36 cellular contexts compared by ENCODE assay signal in genomic region chr10:25506821-25507335, GRCh38.
"Had no signal": no experiment of that assay in that cellular context is flagged by ENCODE, and none has a peak within 500 bp of the region (broad histone marks: within the 10 kb centered on the region; RNA-seq: fewer than 3 reads in every experiment).

No MANE protein-coding gene starts in this region.

- H3K4me1 Mint-ChIP-seq: activated B cell treated with CpG ODN at 0.5 μM for 24 hours; activated CD4-positive, alpha-beta T cell treated with anti-CD3 and anti-CD28 coated beads, Interleukin-2, amount 10 ng/mL, durations not matched to agents 24 days and 14 days; activated CD8-positive, alpha-beta memory T cell treated with anti-CD3 and anti-CD28 coated beads, Interleukin-2, amount 10 ng/mL, durations not matched to agents 7 days and 5 days; activated naive CD4-positive, alpha-beta T cell treated with anti-CD3 and anti-CD28 coated beads, Interleukin-2, amount 50 U/mL, for 24 hours; activated naive CD8-positive, alpha-beta T cell treated with anti-CD3 and anti-CD28 coated beads for 36 hours; activated naive CD8-positive, alpha-beta T cell treated with anti-CD3 and anti-CD28 coated beads, Interleukin-2, amount 50 U/mL, for 24 hours; T-helper 17 cell had no signal

- H3K4me1 ChIP-seq: adrenal gland, ascending aorta, breast epithelium, esophagus muscularis mucosa, foreskin keratinocyte had no signal

- H3K4me3 ChIP-seq: adrenal gland, ascending aorta, breast epithelium, cardiac muscle cell, esophagus muscularis mucosa, gastrocnemius medialis had no signal

- H3K9me3 ChIP-seq: adrenal gland, ascending aorta, breast epithelium, esophagus muscularis mucosa, gastrocnemius medialis had no signal

- H3K36me3 Mint-ChIP-seq: activated CD4-positive, alpha-beta memory T cell treated with anti-CD3 and anti-CD28 coated beads for 36 hours; activated CD8-positive, alpha-beta memory T cell treated with anti-CD3 and anti-CD28 coated beads, Interleukin-2, amount 10 ng/mL, durations not matched to agents 7 days and 5 days; activated naive CD4-positive, alpha-beta T cell treated with anti-CD3 and anti-CD28 coated beads, Interleukin-2, amount 50 U/mL, for 24 hours; activated naive CD8-positive, alpha-beta T cell treated with anti-CD3 and anti-CD28 coated beads for 36 hours; brain had no signal

- DNase-seq: activated B cell treated with CpG ODN at 0.5 μM for 24 hours; activated CD4-positive, alpha-beta memory T cell treated with anti-CD3 and anti-CD28 coated beads for 36 hours; activated CD4-positive, alpha-beta T cell treated with anti-CD3 and anti-CD28 coated beads, Interleukin-2, amount 10 ng/mL, durations not matched to agents 24 days and 14 days; activated CD8-positive, alpha-beta memory T cell treated with anti-CD3 and anti-CD28 coated beads, Interleukin-2, amount 10 ng/mL, durations not matched to agents 7 days and 5 days; activated CD8-positive, alpha-beta memory T cell treated with anti-CD3 and anti-CD28 coated beads, Interleukin-2, amount 50 U/mL, for 4 hours; activated CD8-positive, alpha-beta T cell treated with anti-CD3 and anti-CD28 coated beads, Interleukin-2, amount 10 ng/mL, durations not matched to agents 7 days and 5 days; activated effector memory CD4-positive, alpha-beta T cell treated with anti-CD3 and anti-CD28 coated beads, Interleukin-2, amount 50 U/mL, for 16 hours; activated naive CD4-positive, alpha-beta T cell treated with anti-CD3 and anti-CD28 coated beads for 36 hours; activated naive CD8-positive, alpha-beta T cell treated with anti-CD3 and anti-CD28 coated beads for 36 hours; activated naive CD8-positive, alpha-beta T cell treated with anti-CD3 and anti-CD28 coated beads, Interleukin-2, amount 50 U/mL, for 24 hours; activated T-cell treated with anti-CD3 and anti-CD28 coated beads, Interleukin-2, amount 50 U/mL, for 1 hour; activated T-cell treated with anti-CD3 and anti-CD28 coated beads, Interleukin-2, amount 50 U/mL, for 48 hours; adrenal gland; central memory CD4-positive, alpha-beta T cell; cortex of kidney; dermis blood vessel endothelial cell; effector CD4-positive, alpha-beta T cell; effector memory CD8-positive, alpha-beta T cell; erythroblast; foreskin keratinocyte; gastrocnemius medialis; glutamatergic neuron; T-helper 1 cell; T-helper 17 cell; T1000; WERI-Rb-1 had no signal

- H3K27me3 Mint-ChIP-seq: activated B cell treated with CpG ODN at 0.5 μM for 24 hours; activated CD4-positive, alpha-beta memory T cell treated with anti-CD3 and anti-CD28 coated beads for 36 hours; activated CD4-positive, alpha-beta T cell treated with anti-CD3 and anti-CD28 coated beads, Interleukin-2, amount 10 ng/mL, durations not matched to agents 24 days and 14 days; activated CD8-positive, alpha-beta memory T cell treated with anti-CD3 and anti-CD28 coated beads, Interleukin-2, amount 10 ng/mL, durations not matched to agents 7 days and 5 days; activated naive CD4-positive, alpha-beta T cell treated with anti-CD3 and anti-CD28 coated beads, Interleukin-2, amount 50 U/mL, for 24 hours; activated naive CD8-positive, alpha-beta T cell treated with anti-CD3 and anti-CD28 coated beads for 36 hours; activated naive CD8-positive, alpha-beta T cell treated with anti-CD3 and anti-CD28 coated beads, Interleukin-2, amount 50 U/mL, for 24 hours; effector memory CD8-positive, alpha-beta T cell; T-helper 17 cell had no signal

- H3K27me3 ChIP-seq: adrenal gland, ascending aorta, breast epithelium, cardiac muscle cell, esophagus muscularis mucosa, foreskin keratinocyte, gastrocnemius medialis had no signal

- H3K4me3 Mint-ChIP-seq: activated B cell treated with CpG ODN at 0.5 μM for 24 hours; activated CD4-positive, alpha-beta memory T cell treated with anti-CD3 and anti-CD28 coated beads for 36 hours; activated CD4-positive, alpha-beta T cell treated with anti-CD3 and anti-CD28 coated beads, Interleukin-2, amount 10 ng/mL, durations not matched to agents 24 days and 14 days; activated CD8-positive, alpha-beta memory T cell treated with anti-CD3 and anti-CD28 coated beads, Interleukin-2, amount 10 ng/mL, durations not matched to agents 7 days and 5 days; activated CD8-positive, alpha-beta T cell treated with anti-CD3 and anti-CD28 coated beads, Interleukin-2, amount 10 ng/mL, durations not matched to agents 7 days and 5 days; activated naive CD4-positive, alpha-beta T cell treated with anti-CD3 and anti-CD28 coated beads for 36 hours; activated naive CD4-positive, alpha-beta T cell treated with anti-CD3 and anti-CD28 coated beads, Interleukin-2, amount 50 U/mL, for 24 hours; activated naive CD8-positive, alpha-beta T cell treated with anti-CD3 and anti-CD28 coated beads for 36 hours; activated naive CD8-positive, alpha-beta T cell treated with anti-CD3 and anti-CD28 coated beads, Interleukin-2, amount 50 U/mL, for 24 hours; activated T-helper 1 cell treated with anti-CD3 and anti-CD28 coated beads, Interleukin-12 subunit alpha, Interleukin-12 subunit beta, Interleukin-2, Interleukin-4 antibody, amounts not matched to agents 30 ng/mL and 10 ng/mL and 1 ng/mL, durations not matched to agents 14 hours and 24 hours and 36 hours; brain; effector memory CD8-positive, alpha-beta T cell; T-helper 17 cell; T-helper 2 cell treated with Interferon-gamma antibody and Interleukin-4, amounts not matched to agents 5 μg/mL and 100 μg/mL, for 36 hours had no signal

- H3K27ac ChIP-seq: adrenal gland, ascending aorta, breast epithelium, cardiac muscle cell, esophagus muscularis mucosa, foreskin keratinocyte, gastrocnemius medialis, WERI-Rb-1 had no signal

- ATAC-seq: activated CD4-positive, CD25-positive, alpha-beta regulatory T cell treated with anti-CD3 and anti-CD28 coated beads, Interleukin-2, amount 50 U/mL, for 24 hours; activated CD8-positive, alpha-beta memory T cell treated with anti-CD3 and anti-CD28 coated beads, Interleukin-2, amount 10 ng/mL, durations not matched to agents 7 days and 5 days; activated CD8-positive, alpha-beta T cell treated with anti-CD3 and anti-CD28 coated beads, Interleukin-2, amount 10 ng/mL, durations not matched to agents 7 days and 5 days; activated naive CD8-positive, alpha-beta T cell treated with anti-CD3 and anti-CD28 coated beads, Interleukin-2, amount 50 U/mL, for 24 hours; effector memory CD8-positive, alpha-beta T cell; foreskin keratinocyte; gastrocnemius medialis; T-helper 17 cell had no signal

- H3K36me3 ChIP-seq: adrenal gland, ascending aorta, breast epithelium, cardiac muscle cell, esophagus muscularis mucosa, gastrocnemius medialis, WERI-Rb-1 had no signal

- H3K27ac Mint-ChIP-seq: activated B cell treated with CpG ODN at 0.5 μM for 24 hours; activated CD4-positive, alpha-beta memory T cell treated with anti-CD3 and anti-CD28 coated beads for 36 hours; activated CD4-positive, alpha-beta T cell treated with anti-CD3 and anti-CD28 coated beads, Interleukin-2, amount 10 ng/mL, durations not matched to agents 24 days and 14 days; activated CD8-positive, alpha-beta memory T cell treated with anti-CD3 and anti-CD28 coated beads, Interleukin-2, amount 10 ng/mL, durations not matched to agents 7 days and 5 days; activated CD8-positive, alpha-beta T cell treated with anti-CD3 and anti-CD28 coated beads, Interleukin-2, amount 10 ng/mL, durations not matched to agents 7 days and 5 days; activated naive CD4-positive, alpha-beta T cell treated with anti-CD3 and anti-CD28 coated beads for 36 hours; activated naive CD4-positive, alpha-beta T cell treated with anti-CD3 and anti-CD28 coated beads, Interleukin-2, amount 50 U/mL, for 24 hours; activated naive CD8-positive, alpha-beta T cell treated with anti-CD3 and anti-CD28 coated beads for 36 hours; activated naive CD8-positive, alpha-beta T cell treated with anti-CD3 and anti-CD28 coated beads, Interleukin-2, amount 50 U/mL, for 24 hours; activated T-helper 1 cell treated with anti-CD3 and anti-CD28 coated beads, Interleukin-12 subunit alpha, Interleukin-12 subunit beta, Interleukin-2, Interleukin-4 antibody, amounts not matched to agents 30 ng/mL and 10 ng/mL and 1 ng/mL, durations not matched to agents 14 hours and 24 hours and 36 hours; activated T-helper 2 cell treated with anti-CD3 and anti-CD28 coated beads, Interferon-gamma antibody, Interleukin-2, Interleukin-4, amounts not matched to agents 10 μg/mL and 5 μg/mL and 100 μg/mL, durations not matched to agents 14 hours and 24 hours and 36 hours; effector memory CD8-positive, alpha-beta T cell; T-helper 17 cell; T-helper 2 cell treated with Interferon-gamma antibody and Interleukin-4, amounts not matched to agents 5 μg/mL and 100 μg/mL, for 36 hours had no signal

- H3K9me3 Mint-ChIP-seq: activated B cell treated with CpG ODN at 0.5 μM for 24 hours; activated naive CD4-positive, alpha-beta T cell treated with anti-CD3 and anti-CD28 coated beads for 36 hours; activated naive CD4-positive, alpha-beta T cell treated with anti-CD3 and anti-CD28 coated beads, Interleukin-2, amount 50 U/mL, for 24 hours; activated naive CD8-positive, alpha-beta T cell treated with anti-CD3 and anti-CD28 coated beads for 36 hours had no signal
